In genomic region chr9:137682431-137682991, GRCh38 we compare ENCODE assay signal across 1 cellular context.
TF ChIP-seq lines count a peak whose summit lies in the region.

No MANE protein-coding gene starts in this region.

TF ChIP-seq in K562, 482 proteins besides CTCF, POLR2A, EP300 and RAD21 (continued from another document):
- TF ChIP-seq E2F6 (IDR thresholded peaks at IDR 0.05; ENCODE audit: borderline replicate concordance in 1 of 2, extremely low read depth in 1 of 2, insufficient read depth in 1 of 2, insufficient read length in 1 of 2, low read depth in 1 of 2, low read length in 1 of 2, poor library complexity in 1 of 2, severe bottlenecking in 1 of 2) (peak in 1 of 2 experiments; percentile 5), STAG1 (CRISPR knock-in tag; IDR thresholded peaks at IDR 0.05; ENCODE audit: borderline replicate concordance) (no peak), RB1 (IDR thresholded peaks at IDR 0.05; ENCODE audit: low read depth) (no peak), ZBTB33 (CRISPR knock-in tag; IDR thresholded peaks at IDR 0.05) (peak; percentile 96)
